1 cellular context compared by ENCODE assay signal in genomic region chr2:6855860-6856547, GRCh38.
TF ChIP-seq lines count a peak whose summit lies in the region.

No MANE protein-coding gene starts in this region.

TF ChIP-seq in HepG2, 621 proteins besides CTCF, POLR2A, EP300 and RAD21:
- TF ChIP-seq MNT (IDR thresholded peaks at IDR 0.05) (peak; percentile 44), ZNF362 (CRISPR knock-in tag; IDR thresholded peaks at IDR 0.05; ENCODE audit: borderline replicate concordance) (no peak), PBX2 (CRISPR knock-in tag; IDR thresholded peaks at IDR 0.05) (no peak), ZNF678 (CRISPR knock-in tag; IDR thresholded peaks at IDR 0.05) (no peak), FOSL2 (CRISPR knock-in tag; IDR thresholded peaks at IDR 0.05) (0 out of 2 replicates have a peak, but pooled peaks have one; percentile 21), ZSCAN21 (CRISPR knock-in tag; IDR thresholded peaks at IDR 0.05; ENCODE audit: borderline replicate concordance) (no peak), RXRA (CRISPR knock-in tag; IDR thresholded peaks at IDR 0.05) (no peak), FOXA1 (IDR thresholded peaks at IDR 0.05) (no peak), FOXA1 (CRISPR knock-in tag; IDR thresholded peaks at IDR 0.05) (peak; percentile 34; the same call in 1 of the 2 replicates), ZNF75D (CRISPR knock-in tag; IDR thresholded peaks at IDR 0.05; ENCODE audit: borderline replicate concordance) (no peak), ZNF605 (CRISPR knock-in tag; IDR thresholded peaks at IDR 0.05) (no peak), ELF4 (CRISPR knock-in tag; IDR thresholded peaks at IDR 0.05; ENCODE audit: borderline replicate concordance) (no peak), ZNF597 (CRISPR knock-in tag; IDR thresholded peaks at IDR 0.05) (no peak), PPARG (CRISPR knock-in tag; conservative IDR thresholded peaks at IDR 0.05) (no peak), FOSL1 (CRISPR knock-in tag; IDR thresholded peaks at IDR 0.05; ENCODE audit: borderline replicate concordance) (no peak), HNRNPK (IDR thresholded peaks at IDR 0.05; ENCODE audit: low read depth, low read length, poor library complexity, severe bottlenecking) (no peak), GMEB1 (CRISPR knock-in tag; IDR thresholded peaks at IDR 0.05; ENCODE audit: borderline replicate concordance) (no peak), FOXA3 (CRISPR knock-in tag; IDR thresholded peaks at IDR 0.05) (0 out of 2 replicates have a peak, but pooled peaks have one; percentile 19)
